8 cellular contexts compared by ENCODE assay signal in genomic region chr17:7916383-7916677, GRCh38. TPM values are rescaled to one million over a fixed set of nuclear protein-coding genes. Genes with fewer than 3 reads are reported as not detected.
DNase-seq lines count a peak whose midpoint lies in the region; ATAC-seq, FAIRE-seq and TF ChIP-seq lines count a peak whose summit lies in the region.

No MANE protein-coding gene starts in this region.

- H3K9me3 Mint-ChIP-seq in activated T-cell treated with anti-CD3 and anti-CD28 coated beads, Interleukin-2, amount 50 U/mL, for 24 hours: no peaks in the 10 kb centered on the region
- H3K9me3 Mint-ChIP-seq in activated naive CD4-positive, alpha-beta T cell treated with anti-CD3 and anti-CD28 coated beads, Interleukin-2, amount 50 U/mL, for 72 hours: no peaks in the 10 kb centered on the region

- H3K4me1 ChIP-seq in kidney (ENCODE audit: control insufficient read depth in 1 of 2, insufficient read depth in 1 of 2, low read depth in 1 of 2, low read length in 2 of 2) (peaks cover 7 to 15% of the 10 kb centered on the region in 2 donors), thymus (ENCODE audit: control insufficient read depth, insufficient read depth, low read length) (peaks cover 15% of the 10 kb centered on the region)

- no peaks in the 10 kb centered on the region for H3K9me3 ChIP-seq in kidney (ENCODE audit: control insufficient read depth in 1 of 2, low read length in 2 of 2)
- no peaks in the 10 kb centered on the region for H3K9me3 ChIP-seq in thymus (ENCODE audit: control insufficient read depth)

- 65% methylated on average over 15 of the region's 15 CpGs for WGBS in thymus

- H3K4me3 ChIP-seq in kidney (ENCODE audit: low read length in 2 of 2) (peak overlapping the region in 1 of 2 donors; percentile 54), thymus (ENCODE audit: low read length) (peak overlapping the region; percentile 69)

- H3K27me3 Mint-ChIP-seq in activated T-cell treated with anti-CD3 and anti-CD28 coated beads, Interleukin-2, amount 50 U/mL, for 24 hours: no peaks in the 10 kb centered on the region

- H3K27me3 ChIP-seq in thymus (ENCODE audit: control insufficient read depth, insufficient read depth): no peaks in the 10 kb centered on the region

- H3K36me3 ChIP-seq in kidney (ENCODE audit: control insufficient read depth in 1 of 2, insufficient read depth in 2 of 2, low read length in 2 of 2) (no peaks in the 10 kb centered on the region), thymus (ENCODE audit: control insufficient read depth, insufficient read depth) (peaks cover 11% of the 10 kb centered on the region)

- ATAC-seq in activated naive CD4-positive, alpha-beta T cell treated with anti-CD3 and anti-CD28 coated beads, Interleukin-2, amount 50 U/mL, for 72 hours: no peak
- no peak for ATAC-seq in HG02870 (IDR thresholded peaks at IDR 0.05; ENCODE audit: unreplicated experiment)
- ATAC-seq in GM21390 (IDR thresholded peaks at IDR 0.05; ENCODE audit: unreplicated experiment): no peak

- H3K36me3 Mint-ChIP-seq in activated T-cell treated with anti-CD3 and anti-CD28 coated beads, Interleukin-2, amount 50 U/mL, for 24 hours (ENCODE audit: low read depth): peaks cover 31% of the 10 kb centered on the region
- H3K36me3 Mint-ChIP-seq in activated naive CD4-positive, alpha-beta T cell treated with anti-CD3 and anti-CD28 coated beads, Interleukin-2, amount 50 U/mL, for 72 hours: peaks cover 12 to 18% of the 10 kb centered on the region in 2 donors

- intact Hi-C loops in kidney (cut with DNase I): no loop called here

- no peak for FAIRE-seq in kidney (lab: Jason Lieb, UNC)

- no peak for DNase-seq in activated T-cell treated with anti-CD3 and anti-CD28 coated beads, Interleukin-2, amount 50 U/mL, for 24 hours
- no peak for DNase-seq in activated T-cell treated with anti-CD3 and anti-CD28 coated beads for 4 hours
- no peak for DNase-seq in activated naive CD4-positive, alpha-beta T cell treated with anti-CD3 and anti-CD28 coated beads, Interleukin-2, amount 50 U/mL, for 72 hours (ENCODE audit: low spot score in 2 of 2)
- DNase-seq in kidney: no peak
- no peak for DNase-seq in pons (ENCODE audit: low spot score)

- peak overlapping the region; percentile 87 for H3K4me3 Mint-ChIP-seq in activated T-cell treated with anti-CD3 and anti-CD28 coated beads, Interleukin-2, amount 50 U/mL, for 24 hours

- peak overlapping the region in 1 of 2 donors; percentile 58 for H3K9ac ChIP-seq in kidney (ENCODE audit: low read length in 2 of 2)

- no peak for TF ChIP-seq CTCF in kidney (IDR thresholded peaks at IDR 0.05; ENCODE audit: borderline replicate concordance, extremely low read depth, insufficient read depth)

- H3K27ac Mint-ChIP-seq in activated T-cell treated with anti-CD3 and anti-CD28 coated beads, Interleukin-2, amount 50 U/mL, for 24 hours: peak overlapping the region; percentile 87
- H3K27ac Mint-ChIP-seq in activated naive CD4-positive, alpha-beta T cell treated with anti-CD3 and anti-CD28 coated beads, Interleukin-2, amount 50 U/mL, for 72 hours: peak overlapping the region; percentile 88 to 91

- peaks cover 35% of the 10 kb centered on the region for H3K4me1 Mint-ChIP-seq in activated T-cell treated with anti-CD3 and anti-CD28 coated beads, Interleukin-2, amount 50 U/mL, for 24 hours (ENCODE audit: low read depth)

- H3K27ac ChIP-seq in kidney (ENCODE audit: low read depth in 2 of 2, low read length in 2 of 2): peak overlapping the region; percentile 91 to 94
- peak overlapping the region; percentile 92 for H3K27ac ChIP-seq in thymus (ENCODE audit: low read depth)

RNA-seq across cellular contexts. Expression of gene RNF227, which starts 0.2 kb away (rescaled TPM):
- total RNA-seq in activated naive CD4-positive, alpha-beta T cell treated with anti-CD3 and anti-CD28 coated beads, Interleukin-2, amount 50 U/mL, for 72 hours: 1 to 10 TPM; 4.8 to 5.3 TPM
- total RNA-seq in kidney: 2.5 TPM
- 2.5 TPM for polyA plus RNA-seq in kidney (ENCODE audit: insufficient read depth, low read depth, low replicate concordance)
- 5.8 TPM for polyA plus RNA-seq in thymus

RNA-seq across cellular contexts. Expression of gene KCNAB3, which starts 13.3 kb away (rescaled TPM):
- 10 to 100 TPM in 1 of 2 donors, 1 to 10 TPM in 1; 5.4 to 10.9 TPM for total RNA-seq in activated naive CD4-positive, alpha-beta T cell treated with anti-CD3 and anti-CD28 coated beads, Interleukin-2, amount 50 U/mL, for 72 hours
- total RNA-seq in kidney: 3.9 TPM
- 0.71 TPM for polyA plus RNA-seq in kidney (ENCODE audit: insufficient read depth, low read depth, low replicate concordance)
- polyA plus RNA-seq in thymus: 8.9 TPM

RNA-seq across cellular contexts. Expression of gene TRAPPC1, which starts 15.4 kb away (rescaled TPM):
- 100 to 1,000 TPM; 190 to 195 TPM for total RNA-seq in activated naive CD4-positive, alpha-beta T cell treated with anti-CD3 and anti-CD28 coated beads, Interleukin-2, amount 50 U/mL, for 72 hours
- total RNA-seq in kidney: 149 TPM
- polyA plus RNA-seq in kidney (ENCODE audit: insufficient read depth, low read depth, low replicate concordance) (291 TPM), thymus (137 TPM)

RNA-seq across cellular contexts. Expression of gene CNTROB, which starts 15.7 kb away (rescaled TPM):
- 100 to 1,000 TPM in 1 of 2 donors, 10 to 100 TPM in 1; 73.3 to 147 TPM for total RNA-seq in activated naive CD4-positive, alpha-beta T cell treated with anti-CD3 and anti-CD28 coated beads, Interleukin-2, amount 50 U/mL, for 72 hours
- total RNA-seq in kidney: 27.5 TPM
- polyA plus RNA-seq in kidney (ENCODE audit: insufficient read depth, low read depth, low replicate concordance) (11.6 TPM), thymus (39.0 TPM)

RNA-seq across cellular contexts. Expression of gene CHD3, which starts 27.7 kb away (rescaled TPM):
- 100 to 1,000 TPM; 182 to 212 TPM for total RNA-seq in activated naive CD4-positive, alpha-beta T cell treated with anti-CD3 and anti-CD28 coated beads, Interleukin-2, amount 50 U/mL, for 72 hours
- total RNA-seq in kidney: 94.6 TPM
- polyA plus RNA-seq in kidney (ENCODE audit: insufficient read depth, low read depth, low replicate concordance) (41.5 TPM), thymus (119 TPM)
